In genomic region chr11:126917531-126918204, GRCh38 we compare ENCODE assay signal across 8 cellular contexts.
DNase-seq lines count a peak whose midpoint lies in the region; ATAC-seq, FAIRE-seq and TF ChIP-seq lines count a peak whose summit lies in the region.

No MANE protein-coding gene starts in this region.

- no peak for TF ChIP-seq EP300 in stomach (IDR thresholded peaks at IDR 0.05)

- no peak for TF ChIP-seq POLR2A in stomach (IDR thresholded peaks at IDR 0.05)

- ATAC-seq in GM21390 (IDR thresholded peaks at IDR 0.05; ENCODE audit: unreplicated experiment) (peak; percentile 93), HG03520 (IDR thresholded peaks at IDR 0.05; ENCODE audit: unreplicated experiment) (peak; percentile 95)

- peak; percentile 50 for FAIRE-seq in urothelium cell line (lab: Jason Lieb, UNC)

- WGBS in stomach, 5 donors = 66 to 81% (median 69%) methylated on average over 9 of the region's 9 CpGs

- H3K9me3 ChIP-seq in stomach = no peaks in the 10 kb centered on the region

- H3K4me3 ChIP-seq in GM06990 (replicated peaks; ENCODE audit: low read depth, low read length) (no peak overlapping the region), stomach (no peak overlapping the region)

- no peaks in the 10 kb centered on the region for H3K4me1 ChIP-seq in stomach

- TF ChIP-seq CTCF in GM06990 (IDR thresholded peaks at IDR 0.05; ENCODE audit: insufficient read depth, low read length, poor library complexity, severe bottlenecking) = no peak
- no peak for TF ChIP-seq CTCF in stomach (IDR thresholded peaks at IDR 0.05)

- H3K27me3 ChIP-seq in GM06990 (replicated peaks; ENCODE audit: control insufficient read depth, insufficient read depth, low read length) (peaks cover 3% of the 10 kb centered on the region; the same call in 1 of the 2 replicates), stomach (no peaks in the 10 kb centered on the region)

- H3K36me3 ChIP-seq in GM06990 (ENCODE audit: control insufficient read depth, insufficient read depth, low read length) (no peaks in the 10 kb centered on the region), stomach (no peaks in the 10 kb centered on the region)

- H3K27ac ChIP-seq in caudate nucleus (ENCODE audit: low read depth, low read length) = peak overlapping the region; percentile 37
- H3K27ac ChIP-seq in stomach = no peak overlapping the region

- intact Hi-C loops in stomach (cut with DNase I; ENCODE audit: low total_unique reads) = no loop called here

- DNase-seq in GM06990 (ENCODE audit: extremely low read depth, insufficient read length) = peak; percentile 32
- peak in 21 of 61 donors; percentile 8 to 78 (median 26) for DNase-seq in caudate nucleus (lab: John Stamatoyannopoulos, UW)
- DNase-seq in urothelium cell line (ENCODE audit: low spot score) = peak; percentile 76
- no peak for DNase-seq in iPS-NIHi11 (ENCODE audit: low spot score)
- no peak for DNase-seq in NCI-H345 treated with DMSO at 0.1 percent for 48 hours (lab: John Stamatoyannopoulos, UW; ENCODE audit: unreplicated experiment)
- DNase-seq in stomach = no peak

Comparison
In these comparisons a context has a peak if more than half of its experiments do, and no peak if none do; other contexts are left out.
1. DNase-seq: peak in GM06990 (single experiment) and urothelium cell line (single experiment); none in iPS-NIHi11 (single experiment), NCI-H345 treated with DMSO at 0.1 percent for 48 hours (single experiment) and stomach (single experiment).